ENCODE assay signal across 1 cellular context in genomic region chr11:61581030-61581928, GRCh38.
TF ChIP-seq lines count a peak whose summit lies in the region.

A gene with protein sequence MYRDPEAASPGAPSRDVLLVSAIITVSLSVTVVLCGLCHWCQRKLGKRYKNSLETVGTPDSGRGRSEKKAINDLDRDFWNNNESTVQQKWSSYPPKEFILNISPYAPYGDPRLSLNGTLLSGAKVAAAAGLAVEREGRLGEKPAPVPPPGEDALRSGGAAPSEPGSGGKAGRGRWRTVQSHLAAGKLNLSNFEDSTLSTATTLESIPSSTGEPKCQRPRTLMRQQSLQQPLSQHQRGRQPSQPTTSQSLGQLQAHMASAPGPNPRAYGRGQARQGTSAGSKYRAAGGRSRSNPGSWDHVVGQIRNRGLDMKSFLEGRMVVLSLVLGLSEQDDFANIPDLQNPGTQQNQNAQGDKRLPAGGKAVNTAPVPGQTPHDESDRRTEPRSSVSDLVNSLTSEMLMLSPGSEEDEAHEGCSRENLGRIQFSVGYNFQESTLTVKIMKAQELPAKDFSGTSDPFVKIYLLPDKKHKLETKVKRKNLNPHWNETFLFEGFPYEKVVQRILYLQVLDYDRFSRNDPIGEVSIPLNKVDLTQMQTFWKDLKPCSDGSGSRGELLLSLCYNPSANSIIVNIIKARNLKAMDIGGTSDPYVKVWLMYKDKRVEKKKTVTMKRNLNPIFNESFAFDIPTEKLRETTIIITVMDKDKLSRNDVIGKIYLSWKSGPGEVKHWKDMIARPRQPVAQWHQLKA (minus strand): TSS chr11:61581076. CDS start chr11:61580820, 256 bp downstream.

TF ChIP-seq in GM12878, 131 proteins besides CTCF, POLR2A, EP300 and RAD21 (continued from another document and continues in another):
- no peak for TF ChIP-seq BCLAF1 (IDR thresholded peaks at IDR 0.05)
- no peak for TF ChIP-seq PML (IDR thresholded peaks at IDR 0.05; ENCODE audit: low read length)
- no peak for TF ChIP-seq ZNF384 (IDR thresholded peaks at IDR 0.05; ENCODE audit: borderline replicate concordance, low read depth, low read length)
- TF ChIP-seq, protein P1, sequence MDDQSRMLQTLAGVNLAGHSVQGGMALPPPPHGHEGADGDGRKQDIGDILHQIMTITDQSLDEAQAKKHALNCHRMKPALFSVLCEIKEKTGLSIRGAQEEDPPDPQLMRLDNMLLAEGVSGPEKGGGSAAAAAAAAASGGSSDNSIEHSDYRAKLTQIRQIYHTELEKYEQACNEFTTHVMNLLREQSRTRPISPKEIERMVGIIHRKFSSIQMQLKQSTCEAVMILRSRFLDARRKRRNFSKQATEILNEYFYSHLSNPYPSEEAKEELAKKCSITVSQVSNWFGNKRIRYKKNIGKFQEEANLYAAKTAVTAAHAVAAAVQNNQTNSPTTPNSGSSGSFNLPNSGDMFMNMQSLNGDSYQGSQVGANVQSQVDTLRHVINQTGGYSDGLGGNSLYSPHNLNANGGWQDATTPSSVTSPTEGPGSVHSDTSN (IDR thresholded peaks at IDR 0.05; ENCODE audit: insufficient replicate concordance, low read depth, low read length), result peak; percentile 8
- TF ChIP-seq CREM (IDR thresholded peaks at IDR 0.05; ENCODE audit: low read depth), result peak; percentile 63
- TF ChIP-seq, protein P2, sequence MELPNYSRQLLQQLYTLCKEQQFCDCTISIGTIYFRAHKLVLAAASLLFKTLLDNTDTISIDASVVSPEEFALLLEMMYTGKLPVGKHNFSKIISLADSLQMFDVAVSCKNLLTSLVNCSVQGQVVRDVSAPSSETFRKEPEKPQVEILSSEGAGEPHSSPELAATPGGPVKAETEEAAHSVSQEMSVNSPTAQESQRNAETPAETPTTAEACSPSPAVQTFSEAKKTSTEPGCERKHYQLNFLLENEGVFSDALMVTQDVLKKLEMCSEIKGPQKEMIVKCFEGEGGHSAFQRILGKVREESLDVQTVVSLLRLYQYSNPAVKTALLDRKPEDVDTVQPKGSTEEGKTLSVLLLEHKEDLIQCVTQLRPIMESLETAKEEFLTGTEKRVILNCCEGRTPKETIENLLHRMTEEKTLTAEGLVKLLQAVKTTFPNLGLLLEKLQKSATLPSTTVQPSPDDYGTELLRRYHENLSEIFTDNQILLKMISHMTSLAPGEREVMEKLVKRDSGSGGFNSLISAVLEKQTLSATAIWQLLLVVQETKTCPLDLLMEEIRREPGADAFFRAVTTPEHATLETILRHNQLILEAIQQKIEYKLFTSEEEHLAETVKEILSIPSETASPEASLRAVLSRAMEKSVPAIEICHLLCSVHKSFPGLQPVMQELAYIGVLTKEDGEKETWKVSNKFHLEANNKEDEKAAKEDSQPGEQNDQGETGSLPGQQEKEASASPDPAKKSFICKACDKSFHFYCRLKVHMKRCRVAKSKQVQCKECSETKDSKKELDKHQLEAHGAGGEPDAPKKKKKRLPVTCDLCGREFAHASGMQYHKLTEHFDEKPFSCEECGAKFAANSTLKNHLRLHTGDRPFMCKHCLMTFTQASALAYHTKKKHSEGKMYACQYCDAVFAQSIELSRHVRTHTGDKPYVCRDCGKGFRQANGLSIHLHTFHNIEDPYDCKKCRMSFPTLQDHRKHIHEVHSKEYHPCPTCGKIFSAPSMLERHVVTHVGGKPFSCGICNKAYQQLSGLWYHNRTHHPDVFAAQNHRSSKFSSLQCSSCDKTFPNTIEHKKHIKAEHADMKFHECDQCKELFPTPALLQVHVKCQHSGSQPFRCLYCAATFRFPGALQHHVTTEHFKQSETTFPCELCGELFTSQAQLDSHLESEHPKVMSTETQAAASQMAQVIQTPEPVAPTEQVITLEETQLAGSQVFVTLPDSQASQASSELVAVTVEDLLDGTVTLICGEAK (IDR thresholded peaks at IDR 0.05; ENCODE audit: borderline replicate concordance), result peak; percentile 64; the same call in 1 of the 2 replicates
- TF ChIP-seq, protein P3, sequence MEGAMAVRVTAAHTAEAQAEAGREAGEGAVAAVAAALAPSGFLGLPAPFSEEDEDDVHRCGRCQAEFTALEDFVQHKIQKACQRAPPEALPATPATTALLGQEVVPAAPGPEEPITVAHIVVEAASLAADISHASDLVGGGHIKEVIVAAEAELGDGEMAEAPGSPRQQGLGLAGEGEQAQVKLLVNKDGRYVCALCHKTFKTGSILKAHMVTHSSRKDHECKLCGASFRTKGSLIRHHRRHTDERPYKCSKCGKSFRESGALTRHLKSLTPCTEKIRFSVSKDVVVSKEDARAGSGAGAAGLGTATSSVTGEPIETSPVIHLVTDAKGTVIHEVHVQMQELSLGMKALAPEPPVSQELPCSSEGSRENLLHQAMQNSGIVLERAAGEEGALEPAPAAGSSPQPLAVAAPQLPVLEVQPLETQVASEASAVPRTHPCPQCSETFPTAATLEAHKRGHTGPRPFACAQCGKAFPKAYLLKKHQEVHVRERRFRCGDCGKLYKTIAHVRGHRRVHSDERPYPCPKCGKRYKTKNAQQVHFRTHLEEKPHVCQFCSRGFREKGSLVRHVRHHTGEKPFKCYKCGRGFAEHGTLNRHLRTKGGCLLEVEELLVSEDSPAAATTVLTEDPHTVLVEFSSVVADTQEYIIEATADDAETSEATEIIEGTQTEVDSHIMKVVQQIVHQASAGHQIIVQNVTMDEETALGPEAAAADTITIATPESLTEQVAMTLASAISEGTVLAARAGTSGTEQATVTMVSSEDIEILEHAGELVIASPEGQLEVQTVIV (IDR thresholded peaks at IDR 0.05; ENCODE audit: borderline replicate concordance, partially characterized antibody), result peak; percentile 54
- TF ChIP-seq HCFC1 (IDR thresholded peaks at IDR 0.05; ENCODE audit: low read length), result no peak
- TF ChIP-seq KLF5 (IDR thresholded peaks at IDR 0.05; ENCODE audit: partially characterized antibody), result peak; percentile 73
- TF ChIP-seq NR2F1 (conservative IDR thresholded peaks at IDR 0.05), result peak; percentile 88
- TF ChIP-seq SIX5 (IDR thresholded peaks at IDR 0.05; ENCODE audit: low read depth, low read length, severe bottlenecking), result no peak
- no peak for TF ChIP-seq ZBTB33 (IDR thresholded peaks at IDR 0.05)
- TF ChIP-seq RELB (IDR thresholded peaks at IDR 0.05; ENCODE audit: low read depth), result peak; percentile 93
- peak; percentile 73; the same call in 1 of the 2 replicates for TF ChIP-seq NFXL1 (IDR thresholded peaks at IDR 0.05; ENCODE audit: borderline replicate concordance)
- TF ChIP-seq STAT1 (conservative IDR thresholded peaks at IDR 0.05), result peak; percentile 79; the same call in 1 of the 2 replicates
- peak; percentile 90 for TF ChIP-seq YY1 (IDR thresholded peaks at IDR 0.05; ENCODE audit: low read depth, low read length)
- TF ChIP-seq USF1 (IDR thresholded peaks at IDR 0.05; ENCODE audit: borderline replicate concordance, extremely low read length, insufficient read depth, low read depth, low read length), result no peak
- TF ChIP-seq STAT3 (IDR thresholded peaks at IDR 0.05; ENCODE audit: low read depth, low read length), result 0 out of 2 replicates have a peak, but pooled peaks have one; percentile 69
- TF ChIP-seq IKZF2 (IDR thresholded peaks at IDR 0.05), result no peak; a peak in 1 of 4 replicates
- peak; percentile 91; the same call in 1 of the 2 replicates for TF ChIP-seq ZNF207 (IDR thresholded peaks at IDR 0.05; ENCODE audit: borderline replicate concordance)
- TF ChIP-seq EGR1 (IDR thresholded peaks at IDR 0.05; ENCODE audit: borderline replicate concordance in 1 of 2, low read depth in 2 of 2, low read length in 2 of 2), result peak in 1 of 2 experiments; percentile 79; a peak in 2 of 3 replicates
- TF ChIP-seq RFX5 (IDR thresholded peaks at IDR 0.05; ENCODE audit: low read depth, low read length), result no peak
- TF ChIP-seq SRF (IDR thresholded peaks at IDR 0.05; ENCODE audit: low read depth in 2 of 2, low read length in 2 of 2), result 0 out of 4 replicates have a peak, but pooled peaks of 1 of the 2 experiments have one; percentile 48
- TF ChIP-seq ZSCAN29 (IDR thresholded peaks at IDR 0.05), result peak; percentile 96
- peak; percentile 72; the same call in 1 of the 2 replicates for TF ChIP-seq GATAD2B (conservative IDR thresholded peaks at IDR 0.05; ENCODE audit: low read depth)
- TF ChIP-seq ESRRA (IDR thresholded peaks at IDR 0.05; ENCODE audit: low read length), result peak; percentile 61; the same call in 1 of the 2 replicates
- 0 out of 2 replicates have a peak, but pooled peaks have one; percentile 22 for TF ChIP-seq IRF3 (IDR thresholded peaks at IDR 0.05)
- no peak for TF ChIP-seq CHD1 (IDR thresholded peaks at IDR 0.05; ENCODE audit: low read depth, low read length)
- peak; percentile 92 for TF ChIP-seq IKZF1 (conservative IDR thresholded peaks at IDR 0.05)
- TF ChIP-seq ZNF217 (IDR thresholded peaks at IDR 0.05), result peak; percentile 75
- TF ChIP-seq SP1 (IDR thresholded peaks at IDR 0.05; ENCODE audit: low read depth, low read length), result peak; percentile 98
- TF ChIP-seq TBL1XR1 (IDR thresholded peaks at IDR 0.05; ENCODE audit: low read depth, low read length), result no peak
- no peak for TF ChIP-seq HDAC6 (IDR thresholded peaks at IDR 0.05; ENCODE audit: unreplicated experiment)
- TF ChIP-seq MYC (IDR thresholded peaks at IDR 0.05; ENCODE audit: insufficient read depth, insufficient read length, insufficient replicate concordance, low read length, severe bottlenecking), result no peak
- TF ChIP-seq RB1 (IDR thresholded peaks at IDR 0.05; ENCODE audit: borderline replicate concordance), result peak; percentile 97; the same call in 1 of the 2 replicates
- TF ChIP-seq SMC3 (IDR thresholded peaks at IDR 0.05; ENCODE audit: borderline replicate concordance, low read length), result no peak
- TF ChIP-seq MXI1 (IDR thresholded peaks at IDR 0.05; ENCODE audit: low read depth, low read length), result no peak
